In genomic region chrX:13010546-13010945, GRCh38 we compare ENCODE assay signal across 21 cellular contexts. TPM values are rescaled to one million over a fixed set of nuclear protein-coding genes. Genes with fewer than 3 reads are reported as not detected.
DNase-seq lines count a peak whose midpoint lies in the region; ATAC-seq, FAIRE-seq and TF ChIP-seq lines count a peak whose summit lies in the region.
"Had no signal": no experiment of that assay in that cellular context is flagged by ENCODE, and none has a peak within 500 bp of the region (broad histone marks: within the 10 kb centered on the region; RNA-seq: fewer than 3 reads in every experiment).

No MANE protein-coding gene starts in this region.

- no peak overlapping the region for H3K4ac ChIP-seq in mesendoderm (ENCODE audit: low read depth, low read length)

- H3K27ac Mint-ChIP-seq in CD4-positive, alpha-beta T cell: peak overlapping the region; percentile 27
- peak overlapping the region in 2 of 3 experiments; percentile 50 to 65 for H3K27ac Mint-ChIP-seq in nephron
- H3K27ac Mint-ChIP-seq in activated T-helper 2 cell treated with anti-CD3 and anti-CD28 coated beads, Interferon-gamma antibody, Interleukin-2, Interleukin-4, amounts not matched to agents 10 μg/mL and 5 μg/mL and 100 μg/mL, durations not matched to agents 14 hours and 24 hours and 36 hours: no peak overlapping the region
- H3K27ac Mint-ChIP-seq: CD8-positive, alpha-beta T cell had no signal

- no peak overlapping the region for H4K5ac ChIP-seq in mesendoderm (ENCODE audit: low read length)

- H3K79me2 ChIP-seq in mesendoderm (ENCODE audit: control insufficient read depth, insufficient read depth, low read length): no peaks in the 10 kb centered on the region

- no peaks in the 10 kb centered on the region for H3K9me3 ChIP-seq in CD4-positive, alpha-beta T cell (ENCODE audit: control insufficient read depth, low read length)
- no peaks in the 10 kb centered on the region for H3K9me3 ChIP-seq in SJCRH30 (replicated peaks)

- no peak overlapping the region for H2AK5ac ChIP-seq in mesendoderm (ENCODE audit: low read length)

- peaks cover 84% of the 10 kb centered on the region for H3K4me1 Mint-ChIP-seq in CD4-positive, alpha-beta T cell (ENCODE audit: low read depth)
- H3K4me1 Mint-ChIP-seq in nephron: peaks cover 55% of the 10 kb centered on the region
- peaks cover 63% of the 10 kb centered on the region for H3K4me1 Mint-ChIP-seq in activated T-helper 2 cell treated with anti-CD3 and anti-CD28 coated beads, Interferon-gamma antibody, Interleukin-2, Interleukin-4, amounts not matched to agents 10 μg/mL and 5 μg/mL and 100 μg/mL, durations not matched to agents 14 hours and 24 hours and 36 hours (ENCODE audit: low read depth)

- no peaks in the 10 kb centered on the region for H3K36me3 Mint-ChIP-seq in CD4-positive, alpha-beta T cell (ENCODE audit: low read depth)
- H3K36me3 Mint-ChIP-seq in nephron (ENCODE audit: low read depth): no peaks in the 10 kb centered on the region
- no peaks in the 10 kb centered on the region for H3K36me3 Mint-ChIP-seq in activated T-helper 2 cell treated with anti-CD3 and anti-CD28 coated beads, Interferon-gamma antibody, Interleukin-2, Interleukin-4, amounts not matched to agents 10 μg/mL and 5 μg/mL and 100 μg/mL, durations not matched to agents 14 hours and 24 hours and 36 hours (ENCODE audit: low read depth)
- H3K36me3 Mint-ChIP-seq: CD8-positive, alpha-beta T cell had no signal

- H3K4me3 ChIP-seq in SJCRH30 (no peak overlapping the region), mesendoderm (ENCODE audit: low read length) (no peak overlapping the region)
- H3K4me3 ChIP-seq: K562 had no signal

- TF ChIP-seq CTCF in CD4-positive, alpha-beta T cell (IDR thresholded peaks at IDR 0.05): no peak
- no peak for TF ChIP-seq CTCF in nephron (IDR thresholded peaks at IDR 0.05; ENCODE audit: unreplicated experiment in 3 of 3)

- intact Hi-C loops in CD4-positive, alpha-beta T cell (cut with DNase I, micrococcal nuclease): loop anchor here (5.0 kb wide), 2 partner anchors 33 to 37 kb away; partner anchors contain the start of gene TMSB4X (in 1 of the 2)
- intact Hi-C loops in activated T-helper 2 cell treated with anti-CD3 and anti-CD28 coated beads, Interferon-gamma antibody, Interleukin-2, Interleukin-4, amounts not matched to agents 10 μg/mL and 5 μg/mL and 100 μg/mL, durations not matched to agents 14 hours and 24 hours and 36 hours (cut with micrococcal nuclease): loop anchor here (5.0 kb wide), 1 partner anchor 33 kb away; the partner anchor contains the start of gene TMSB4X

- H2BK15ac ChIP-seq in mesendoderm (replicated peaks; ENCODE audit: low read depth): no peak overlapping the region

- WGBS in mesendoderm (ENCODE audit: extremely low coverage, insufficient coverage, low lambda C conversion rate): no CpG with 5 or more reads among the region's 2 CpGs

- H3K4me3 Mint-ChIP-seq in CD4-positive, alpha-beta T cell: no peak overlapping the region
- H3K4me3 Mint-ChIP-seq in nephron: no peak overlapping the region
- H3K4me3 Mint-ChIP-seq in activated T-helper 2 cell treated with anti-CD3 and anti-CD28 coated beads, Interferon-gamma antibody, Interleukin-2, Interleukin-4, amounts not matched to agents 10 μg/mL and 5 μg/mL and 100 μg/mL, durations not matched to agents 14 hours and 24 hours and 36 hours (ENCODE audit: low read depth): no peak overlapping the region
- H3K4me3 Mint-ChIP-seq: CD8-positive, alpha-beta T cell had no signal

- H3K4me2 ChIP-seq in mesendoderm (ENCODE audit: low read length): no peak overlapping the region

- no peaks in the 10 kb centered on the region for H3K9me3 Mint-ChIP-seq in CD4-positive, alpha-beta T cell
- peaks cover 2% of the 10 kb centered on the region for H3K9me3 Mint-ChIP-seq in nephron
- no peaks in the 10 kb centered on the region for H3K9me3 Mint-ChIP-seq in activated T-helper 2 cell treated with anti-CD3 and anti-CD28 coated beads, Interferon-gamma antibody, Interleukin-2, Interleukin-4, amounts not matched to agents 10 μg/mL and 5 μg/mL and 100 μg/mL, durations not matched to agents 14 hours and 24 hours and 36 hours
- H3K9me3 Mint-ChIP-seq: CD8-positive, alpha-beta T cell had no signal

- DNase-seq in CD4-positive, alpha-beta T cell: no peak
- DNase-seq in GM18507 (ENCODE audit: extremely low spot score, insufficient read length, low read depth) (no peak), SJCRH30 (peak; percentile 40 to 71), mesendoderm (no peak)
- no peak for DNase-seq in activated T-helper 2 cell treated with anti-CD3 and anti-CD28 coated beads, Interferon-gamma antibody, Interleukin-2, Interleukin-4, amounts not matched to agents 10 μg/mL and 5 μg/mL and 100 μg/mL, durations not matched to agents 14 hours and 24 hours and 36 hours (ENCODE audit: low spot score)
- DNase-seq: CD8-positive, alpha-beta T cell; DMS79 treated with DMSO at 0.1 percent for 48 hours; MV-4-11; NCI-H1436; NCI-H2029; NCI-H2171 treated with DMSO at 0.1 percent for 48 hours; NCI-H446 treated with DMSO at 0.1 percent for 48 hours; NCI-H774; SIG-M5; SW 1271 had no signal

- no peak overlapping the region for H3K23ac ChIP-seq in mesendoderm (ENCODE audit: low read length)

- no peak overlapping the region for H2BK5ac ChIP-seq in mesendoderm (ENCODE audit: low read length)

- H3K18ac ChIP-seq in mesendoderm (ENCODE audit: low read length): no peak overlapping the region

- peaks cover 57% of the 10 kb centered on the region for H3K4me1 ChIP-seq in SJCRH30
- peaks cover 9% of the 10 kb centered on the region for H3K4me1 ChIP-seq in mesendoderm (ENCODE audit: control insufficient read depth, low read depth, low read length)

- no peak overlapping the region for H3K9ac ChIP-seq in mesendoderm (ENCODE audit: low read length)

- H3K36me3 ChIP-seq in SJCRH30 (no peaks in the 10 kb centered on the region), mesendoderm (ENCODE audit: control insufficient read depth, insufficient read depth, low read length) (no peaks in the 10 kb centered on the region)

- H3K27me3 ChIP-seq in CD4-positive, alpha-beta T cell (ENCODE audit: control insufficient read depth, insufficient read depth, low read length): no peaks in the 10 kb centered on the region
- H3K27me3 ChIP-seq in SJCRH30 (no peaks in the 10 kb centered on the region), mesendoderm (ENCODE audit: insufficient read depth, low read length, poor library complexity) (no peaks in the 10 kb centered on the region)

- no peak for ATAC-seq in CD4-positive, alpha-beta T cell (ENCODE audit: poor library complexity)
- ATAC-seq in esophagus mucosa: no peak
- ATAC-seq: CD8-positive, alpha-beta T cell; K562 had no signal

- FAIRE-seq in GM18507 (lab: Jason Lieb, UNC): peak; percentile 26
- FAIRE-seq: H1, K562, RCC 7860 had no signal

- no peaks in the 10 kb centered on the region for H3K79me1 ChIP-seq in mesendoderm (ENCODE audit: low read length)

- CTCF ChIA-PET in CD4-positive, alpha-beta T cell (lab: Charles Lee): interaction anchor here (1.9 kb wide), 1 partner anchor 64 kb away, joined by 6 read pairs; no protein-coding TSS in a partner anchor

- no peaks in the 10 kb centered on the region for H3K27me3 Mint-ChIP-seq in CD4-positive, alpha-beta T cell
- no peaks in the 10 kb centered on the region for H3K27me3 Mint-ChIP-seq in nephron (ENCODE audit: low read depth)
- H3K27me3 Mint-ChIP-seq in activated T-helper 2 cell treated with anti-CD3 and anti-CD28 coated beads, Interferon-gamma antibody, Interleukin-2, Interleukin-4, amounts not matched to agents 10 μg/mL and 5 μg/mL and 100 μg/mL, durations not matched to agents 14 hours and 24 hours and 36 hours (ENCODE audit: low read depth): no peaks in the 10 kb centered on the region

- H2BK120ac ChIP-seq in mesendoderm (ENCODE audit: low read depth, low read length): no peak overlapping the region

- no peak overlapping the region for H4K8ac ChIP-seq in mesendoderm (ENCODE audit: low read depth, low read length)

- POLR2A ChIA-PET in CD4-positive, alpha-beta T cell (lab: Charles Lee): interaction anchor here (0.8 to 21.5 kb wide), 5 partner anchors 10 to 478 kb away, joined by 3 to 502 read pairs (median 8); partner anchors contain the start of gene TMSB4X

- no peak overlapping the region for H3K56ac ChIP-seq in mesendoderm (ENCODE audit: low read length)

- H3K27ac ChIP-seq in CD4-positive, alpha-beta T cell (ENCODE audit: low read depth, low read length): no peak overlapping the region
- H3K27ac ChIP-seq in SJCRH30: no peak overlapping the region
- H3K27ac ChIP-seq in mesendoderm (ENCODE audit: low read depth, low read length): no peak overlapping the region

RNA-seq across cellular contexts. Expression of gene FAM9C, which starts 33.9 kb away (rescaled TPM):
- total RNA-seq in CD4-positive, alpha-beta T cell: not detected
- 0.16 and 0.20 TPM in 2 replicates for total RNA-seq in SJCRH30 (2014; rRNA removed; shearing (Covaris generic))
- polyA plus RNA-seq in mesendoderm (2013, experiment 1 of 2): 0.21 TPM
- polyA plus RNA-seq in mesendoderm (2013, experiment 2 of 2): 0.20 TPM
- total RNA-seq in esophagus mucosa: not detected
- not detected in 2 replicates for total RNA-seq in activated T-helper 2 cell treated with anti-CD3 and anti-CD28 coated beads, Interferon-gamma antibody, Interleukin-2, Interleukin-4, amounts not matched to agents 10 μg/mL and 5 μg/mL and 100 μg/mL, durations not matched to agents 14 hours and 24 hours and 36 hours
- total RNA-seq: CD8-positive, alpha-beta T cell; G401; H1; K562 had no signal
- polyA plus RNA-seq: H1, K562 had no signal

RNA-seq across cellular contexts. Expression of gene TMSB4X, which starts 35.6 kb away (rescaled TPM):
- total RNA-seq in CD4-positive, alpha-beta T cell: 1,000 to 10,000 TPM; 2,621 to 2,738 TPM
- 1,274 and 1,377 TPM in 2 replicates for total RNA-seq in SJCRH30 (2014; rRNA removed; shearing (Covaris generic))
- 3,955 TPM for polyA plus RNA-seq in mesendoderm (2013, experiment 1 of 2)
- 4,083 TPM for polyA plus RNA-seq in mesendoderm (2013, experiment 2 of 2)
- 1,041 TPM for total RNA-seq in esophagus mucosa
- total RNA-seq in activated T-helper 2 cell treated with anti-CD3 and anti-CD28 coated beads, Interferon-gamma antibody, Interleukin-2, Interleukin-4, amounts not matched to agents 10 μg/mL and 5 μg/mL and 100 μg/mL, durations not matched to agents 14 hours and 24 hours and 36 hours: 7,759 and 7,983 TPM in 2 replicates

Comparison
In these comparisons a context has a peak if more than half of its experiments do, and no peak if none do; other contexts are left out.
1. DNase-seq: peak in SJCRH30 (2 of 2); none in CD4-positive, alpha-beta T cell (0 of 10), GM18507 (single experiment), mesendoderm (single experiment) and activated T-helper 2 cell treated with anti-CD3 and anti-CD28 coated beads, Interferon-gamma antibody, Interleukin-2, Interleukin-4, amounts not matched to agents 10 μg/mL and 5 μg/mL and 100 μg/mL, durations not matched to agents 14 hours and 24 hours and 36 hours (single experiment).